ENCODE assay signal across 8 cellular contexts in genomic region chr1:117826551-117827078, GRCh38.
A peak's percentile ranks its signal among the peaks of the same experiment; 100 is the strongest.
DNase-seq lines count a peak whose midpoint lies in the region; ATAC-seq and TF ChIP-seq lines count a peak whose summit lies in the region.

No MANE protein-coding gene starts in this region.

- H3K79me2 ChIP-seq in GM23248 (ENCODE audit: insufficient read depth), result no peaks in the 10 kb centered on the region

- no peaks in the 10 kb centered on the region for H3K36me3 Mint-ChIP-seq in CD4-positive, alpha-beta T cell (ENCODE audit: low read depth)

- ATAC-seq in SK-N-SH treated with all-trans-retinoic acid at 6 μM for 48 hours (peak; percentile 83), GM21381 (IDR thresholded peaks at IDR 0.05; ENCODE audit: unreplicated experiment) (no peak), HG02970 (IDR thresholded peaks at IDR 0.05; ENCODE audit: low FRiP score, unreplicated experiment) (no peak)
- no peak for ATAC-seq in CD4-positive, alpha-beta T cell (ENCODE audit: poor library complexity)

- H3K27me3 ChIP-seq in GM23248 (replicated peaks; ENCODE audit: insufficient read depth) (no peaks in the 10 kb centered on the region), skeletal muscle satellite cell (ENCODE audit: control insufficient read depth, insufficient read depth, low read length) (no peaks in the 10 kb centered on the region)
- no peaks in the 10 kb centered on the region for H3K27me3 ChIP-seq in CD4-positive, alpha-beta T cell (ENCODE audit: control insufficient read depth, insufficient read depth, low read length)

- peaks cover 9% of the 10 kb centered on the region for H3K9me3 Mint-ChIP-seq in CD4-positive, alpha-beta T cell

- TF ChIP-seq CTCF in CD4-positive, alpha-beta T cell (IDR thresholded peaks at IDR 0.05), result no peak

- H4K20me1 ChIP-seq in GM23248 (ENCODE audit: insufficient read depth), result no peaks in the 10 kb centered on the region

- H3K4me1 ChIP-seq in GM23248 (ENCODE audit: insufficient read depth) (peaks cover 60% of the 10 kb centered on the region), skeletal muscle satellite cell (ENCODE audit: control insufficient read depth, insufficient read depth, low read length) (peaks cover 56% of the 10 kb centered on the region)

- CTCF ChIA-PET in CD4-positive, alpha-beta T cell (lab: Charles Lee), result no interaction called here

- peaks cover 44% of the 10 kb centered on the region for H3F3A ChIP-seq in GM23248 (ENCODE audit: insufficient read depth)

- H3K36me3 ChIP-seq in GM23248 (ENCODE audit: low read depth), result no peaks in the 10 kb centered on the region
- no peaks in the 10 kb centered on the region for H3K36me3 ChIP-seq in skeletal muscle satellite cell (ENCODE audit: insufficient read depth, low read length)

- H3K27ac Mint-ChIP-seq in CD4-positive, alpha-beta T cell, result no peak overlapping the region

- peak overlapping the region; percentile 52 for H3K4me2 ChIP-seq in GM23248 (ENCODE audit: unreplicated experiment)
- H3K4me2 ChIP-seq in skeletal muscle satellite cell (ENCODE audit: low read length), result peak overlapping the region; percentile 49

- no peak overlapping the region for H2AFZ ChIP-seq in GM23248

- H3K4me3 ChIP-seq in GM23248 (peak overlapping the region; percentile 27; the same call in 1 of the 2 replicates), skeletal muscle satellite cell (ENCODE audit: low read length) (peak overlapping the region; percentile 32)

- 0% methylated on average over 1 of the region's 1 CpG for WGBS in GM23248 (ENCODE audit: low coverage in 1 of 2, low lambda C conversion rate in 2 of 2, missing lambda C conversion rate in 2 of 2), 2 experiments

- H3K4me1 Mint-ChIP-seq in CD4-positive, alpha-beta T cell (ENCODE audit: low read depth), result no peaks in the 10 kb centered on the region

- in situ Hi-C loops in GM23248 (cut with MboI), result no loop called here

- H3K9ac ChIP-seq in GM23248 (peak overlapping the region; percentile 47), skeletal muscle satellite cell (ENCODE audit: low read depth, low read length) (peak overlapping the region; percentile 56)

- H3K9me2 ChIP-seq in GM23248 (ENCODE audit: insufficient read depth), result no peaks in the 10 kb centered on the region

- intact Hi-C loops in CD4-positive, alpha-beta T cell (cut with DNase I, micrococcal nuclease), result no loop called here

- H3K4me3 Mint-ChIP-seq in CD4-positive, alpha-beta T cell, result no peak overlapping the region

- no peaks in the 10 kb centered on the region for H3K9me3 ChIP-seq in GM23248 (ENCODE audit: low read depth)
- no peaks in the 10 kb centered on the region for H3K9me3 ChIP-seq in skeletal muscle satellite cell (replicated peaks; ENCODE audit: low read length)
- peaks cover 5% of the 10 kb centered on the region for H3K9me3 ChIP-seq in CD4-positive, alpha-beta T cell (ENCODE audit: control insufficient read depth, low read length)

- peak overlapping the region; percentile 83 for H3K27ac ChIP-seq in GM23248
- H3K27ac ChIP-seq in CD4-positive, alpha-beta T cell (ENCODE audit: low read depth, low read length), result no peak overlapping the region

- peaks cover 30% of the 10 kb centered on the region for H3K27me3 Mint-ChIP-seq in CD4-positive, alpha-beta T cell

- POLR2A ChIA-PET in CD4-positive, alpha-beta T cell (lab: Charles Lee), result no interaction called here

- DNase-seq in GM23248, result peak; percentile 95
- DNase-seq in globus pallidus (ENCODE audit: low spot score), result peak; percentile 6
- DNase-seq in NCI-H526 treated with DMSO at 0.1 percent for 48 hours (lab: John Stamatoyannopoulos, UW), result no peak
- no peak for DNase-seq in CD4-positive, alpha-beta T cell

TF ChIP-seq in SK-N-SH treated with all-trans-retinoic acid at 6 μM for 48 hours, 23 proteins besides CTCF, POLR2A, EP300 and RAD21:
- no peak for TF ChIP-seq BACH2 (CRISPR knock-in tag; IDR thresholded peaks at IDR 0.05; ENCODE audit: borderline replicate concordance)
- TF ChIP-seq ESRRG (CRISPR knock-in tag; IDR thresholded peaks at IDR 0.05), result no peak
- TF ChIP-seq, protein P1, sequence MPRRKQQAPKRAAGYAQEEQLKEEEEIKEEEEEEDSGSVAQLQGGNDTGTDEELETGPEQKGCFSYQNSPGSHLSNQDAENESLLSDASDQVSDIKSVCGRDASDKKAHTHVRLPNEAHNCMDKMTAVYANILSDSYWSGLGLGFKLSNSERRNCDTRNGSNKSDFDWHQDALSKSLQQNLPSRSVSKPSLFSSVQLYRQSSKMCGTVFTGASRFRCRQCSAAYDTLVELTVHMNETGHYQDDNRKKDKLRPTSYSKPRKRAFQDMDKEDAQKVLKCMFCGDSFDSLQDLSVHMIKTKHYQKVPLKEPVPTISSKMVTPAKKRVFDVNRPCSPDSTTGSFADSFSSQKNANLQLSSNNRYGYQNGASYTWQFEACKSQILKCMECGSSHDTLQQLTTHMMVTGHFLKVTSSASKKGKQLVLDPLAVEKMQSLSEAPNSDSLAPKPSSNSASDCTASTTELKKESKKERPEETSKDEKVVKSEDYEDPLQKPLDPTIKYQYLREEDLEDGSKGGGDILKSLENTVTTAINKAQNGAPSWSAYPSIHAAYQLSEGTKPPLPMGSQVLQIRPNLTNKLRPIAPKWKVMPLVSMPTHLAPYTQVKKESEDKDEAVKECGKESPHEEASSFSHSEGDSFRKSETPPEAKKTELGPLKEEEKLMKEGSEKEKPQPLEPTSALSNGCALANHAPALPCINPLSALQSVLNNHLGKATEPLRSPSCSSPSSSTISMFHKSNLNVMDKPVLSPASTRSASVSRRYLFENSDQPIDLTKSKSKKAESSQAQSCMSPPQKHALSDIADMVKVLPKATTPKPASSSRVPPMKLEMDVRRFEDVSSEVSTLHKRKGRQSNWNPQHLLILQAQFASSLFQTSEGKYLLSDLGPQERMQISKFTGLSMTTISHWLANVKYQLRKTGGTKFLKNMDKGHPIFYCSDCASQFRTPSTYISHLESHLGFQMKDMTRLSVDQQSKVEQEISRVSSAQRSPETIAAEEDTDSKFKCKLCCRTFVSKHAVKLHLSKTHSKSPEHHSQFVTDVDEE (CRISPR knock-in tag; IDR thresholded peaks at IDR 0.05), result no peak
- TF ChIP-seq ZFP30 (CRISPR knock-in tag; IDR thresholded peaks at IDR 0.05), result no peak
- no peak for TF ChIP-seq RARB (CRISPR knock-in tag; IDR thresholded peaks at IDR 0.05)
- no peak for TF ChIP-seq SNAI2 (CRISPR knock-in tag; IDR thresholded peaks at IDR 0.05)

Comparison
In these comparisons a context has a peak if more than half of its experiments do, and no peak if none do; other contexts are left out.
1. DNase-seq: peak in GM23248 (single experiment) and globus pallidus (single experiment); none in NCI-H526 treated with DMSO at 0.1 percent for 48 hours (single experiment) and CD4-positive, alpha-beta T cell (0 of 10).